ENCODE assay signal across 23 cellular contexts in genomic region chr7:96598421-96598820, GRCh38.
"Had no signal": no experiment of that assay in that cellular context is flagged by ENCODE, and none has a peak within 500 bp of the region (broad histone marks: within the 10 kb centered on the region; RNA-seq: fewer than 3 reads in every experiment).

No MANE protein-coding gene starts in this region.

- H3K4me3 ChIP-seq: left lung, lower lobe of right lung, stomach, thyroid gland, upper lobe of right lung had no signal

- H3K9me3 ChIP-seq: left lung, lower lobe of right lung, stomach, thyroid gland, upper lobe of right lung had no signal

- DNase-seq: activated CD4-positive, alpha-beta T cell treated with anti-CD3 and anti-CD28 coated beads for 48 hours; activated CD4-positive, alpha-beta T cell treated with anti-CD3 and anti-CD28 coated beads, Interleukin-2, amount 50 U/mL, for 48 hours; activated CD8-positive, alpha-beta memory T cell treated with anti-CD3 and anti-CD28 coated beads for 24 hours; activated effector memory CD4-positive, alpha-beta T cell treated with Interleukin-2 at 50 U/mL for 16 hours; activated naive CD4-positive, alpha-beta T cell treated with Interleukin-2 at 50 U/mL for 16 hours; anterior cingulate cortex; dermis blood vessel endothelial cell; effector CD8-positive, alpha-beta T cell; glutamatergic neuron; left lung; lower lobe of right lung; mesenchymal stem cell; naive thymus-derived CD8-positive, alpha-beta T cell; posterior cingulate gyrus; right cardiac atrium; stimulated activated CD4-positive, alpha-beta T cell treated with anti-CD3 and anti-CD28 coated beads, Interleukin-15, amount 100 ng/mL, for 24 hours; stimulated activated CD4-positive, alpha-beta T cell treated with anti-CD3 and anti-CD28 coated beads, Interleukin-2, amount 100 ng/mL, for 24 hours; stimulated activated naive B cell treated with anti-CD40 and anti-IgM and Interleukin-4, amounts not matched to agents 10 μg/mL and 1 μg/mL and 100 μg/mL, for 72 hours; stomach; thyroid gland; upper lobe of right lung; WERI-Rb-1 had no signal

- ATAC-seq: activated CD4-positive, CD25-positive, alpha-beta regulatory T cell treated with anti-CD3 and anti-CD28 coated beads, Interleukin-2, amount 50 U/mL, for 24 hours; left lung; lower lobe of right lung; naive thymus-derived CD8-positive, alpha-beta T cell; right cardiac atrium; stimulated activated naive B cell treated with anti-CD40 and anti-IgM and Interleukin-4, amounts not matched to agents 10 μg/mL and 1 μg/mL and 100 μg/mL, for 72 hours; upper lobe of right lung had no signal

- H3K27ac ChIP-seq: left lung, lower lobe of right lung, stomach, thyroid gland, upper lobe of right lung had no signal

- H3K36me3 ChIP-seq: left lung, lower lobe of right lung, stomach, thyroid gland, upper lobe of right lung, WERI-Rb-1 had no signal

- H3K27me3 ChIP-seq: left lung, stomach, thyroid gland, upper lobe of right lung had no signal

- H3K4me1 ChIP-seq: left lung, lower lobe of right lung, upper lobe of right lung had no signal
